15 cellular contexts compared by ENCODE assay signal in the genomic region with DNA sequence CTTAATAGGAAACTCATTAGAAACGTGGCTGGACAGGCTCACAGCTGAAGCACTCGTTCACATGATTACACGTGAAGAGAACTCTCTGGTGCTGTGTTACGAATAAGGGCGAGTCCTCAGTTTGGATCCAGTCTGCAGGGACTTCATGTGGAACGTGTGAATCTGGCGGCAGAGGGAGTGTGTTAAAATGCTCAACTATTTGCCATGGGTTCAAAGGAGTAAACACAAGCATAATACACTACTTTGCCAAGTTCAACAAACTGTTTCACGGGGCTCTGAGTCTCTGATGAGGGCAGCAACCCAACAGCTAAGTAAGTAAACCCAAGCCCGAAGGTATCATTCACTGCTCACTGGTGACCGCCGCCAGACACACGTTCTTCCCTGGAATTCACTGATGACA. TPM values are rescaled to one million over a fixed set of nuclear protein-coding genes. Genes with fewer than 3 reads are reported as not detected.
DNase-seq lines count a peak whose midpoint lies in the region; ATAC-seq, FAIRE-seq and TF ChIP-seq lines count a peak whose summit lies in the region.
"Had no signal": no experiment of that assay in that cellular context is flagged by ENCODE, and none has a peak within 500 bp of the region (broad histone marks: within the 10 kb centered on the region; RNA-seq: fewer than 3 reads in every experiment).

No MANE protein-coding gene starts in this region.

- peaks cover 8% of the 10 kb centered on the region for H3K27me3 Mint-ChIP-seq in neural crest cell (ENCODE audit: low read depth)

- TF ChIP-seq CTCF in neural crest cell (conservative IDR thresholded peaks at IDR 0.05) (no peak), vagina (IDR thresholded peaks at IDR 0.05) (no peak), D721Med (IDR thresholded peaks at IDR 0.05; ENCODE audit: insufficient read depth, missing control alignments) (no peak)

- no peak for FAIRE-seq in D721Med (lab: Jason Lieb, UNC)

- H3K36me3 ChIP-seq in vagina, result peaks cover 0 to 7% of the 10 kb centered on the region in 2 donors
- H3K36me3 ChIP-seq: ovary had no signal

- DNase-seq in DMS53 (lab: John Stamatoyannopoulos, UW), result peak; percentile 23
- DNase-seq in DMS53 treated with DMSO at 0.1 percent for 48 hours (lab: John Stamatoyannopoulos, UW; ENCODE audit: unreplicated experiment), result no peak
- DNase-seq in Right ventricle myocardium inferior (ENCODE audit: missing footprints), result no peak
- DNase-seq in neural crest cell (ENCODE audit: low read depth, low spot score), result no peak
- no peak for DNase-seq in vagina (ENCODE audit: extremely low spot score in 2 of 2)
- no peak for DNase-seq in D721Med (ENCODE audit: insufficient read length, low spot score)
- no peak for DNase-seq in NCI-H146 (lab: John Stamatoyannopoulos, UW)
- DNase-seq in inferior parietal cortex (ENCODE audit: extremely low spot score), result no peak
- DNase-seq: activated naive CD4-positive, alpha-beta T cell treated with Interleukin-2 at 50 U/mL for 16 hours; COR-L47; NCI-H345 had no signal

- H3K9me3 ChIP-seq in vagina, result no peaks in the 10 kb centered on the region
- H3K9me3 ChIP-seq: ovary had no signal

- H3K27ac Mint-ChIP-seq in neural crest cell (ENCODE audit: unreplicated experiment), result no peak overlapping the region

- H3K27me3 ChIP-seq in vagina, result no peaks in the 10 kb centered on the region
- H3K27me3 ChIP-seq: foreskin keratinocyte, ovary had no signal

- intact Hi-C loops in Right ventricle myocardium inferior (cut with DNase I) (no loop called here), vagina (cut with DNase I) (no loop called here)

- H3K4me3 ChIP-seq in vagina, result no peak overlapping the region
- H3K4me3 ChIP-seq: ovary had no signal

- TF ChIP-seq POLR2A in vagina (IDR thresholded peaks at IDR 0.05), result no peak

- H3K4me1 ChIP-seq in vagina, result peaks cover 60% of the 10 kb centered on the region

- peak overlapping the region; percentile 20 for H3K4me3 Mint-ChIP-seq in neural crest cell

- peak; percentile 74 for ATAC-seq in Right ventricle myocardium inferior

- H3K27ac ChIP-seq in vagina, result peak overlapping the region; percentile 17
- H3K27ac ChIP-seq: 22Rv1, foreskin keratinocyte had no signal

- peaks cover 77% of the 10 kb centered on the region for H3K4me1 Mint-ChIP-seq in neural crest cell

- no peaks in the 10 kb centered on the region for H3K9me3 Mint-ChIP-seq in neural crest cell

- H3K36me3 Mint-ChIP-seq in neural crest cell (ENCODE audit: low read depth), result peaks cover 29% of the 10 kb centered on the region

RNA-seq across cellular contexts. Expression of a gene that starts 42.4 kb away (rescaled TPM):
- total RNA-seq in Right ventricle myocardium inferior (42.1 TPM), neural crest cell (35.3 and 35.6 TPM in 2 replicates), vagina (22.8 TPM)
- total RNA-seq: activated CD8-positive, alpha-beta memory T cell treated with anti-CD3 and anti-CD28 coated beads for 36 hours had no signal
